In genomic region chr22:36352775-36353507, GRCh38 we compare ENCODE assay signal across 9 cellular contexts. TPM values are rescaled to one million over a fixed set of nuclear protein-coding genes. Genes with fewer than 3 reads are reported as not detected.
DNase-seq lines count a peak whose midpoint lies in the region; ATAC-seq and TF ChIP-seq lines count a peak whose summit lies in the region.
"Had no signal": no experiment of that assay in that cellular context is flagged by ENCODE, and none has a peak within 500 bp of the region (broad histone marks: within the 10 kb centered on the region; RNA-seq: fewer than 3 reads in every experiment).

No MANE protein-coding gene starts in this region.

- ATAC-seq in activated CD4-positive, CD25-positive, alpha-beta regulatory T cell treated with anti-CD3 and anti-CD28 coated beads, Interleukin-2, amount 50 U/mL, for 24 hours = peak; percentile 13 to 31
- ATAC-seq in body of pancreas (peak; percentile 88), lung (ENCODE audit: insufficient read depth, low FRiP score) (no peak)

- WGBS in body of pancreas, 2 donors = 17% methylated on average over 8 to 16 of the region's 16 CpGs
- WGBS in lung, 2 donors = 56 to 72% methylated on average over 16 of the region's 16 CpGs
- 41% methylated on average over 13 to 16 of the region's 16 CpGs for WGBS in testis, 2 donors

- TF ChIP-seq POLR2A in body of pancreas (IDR thresholded peaks at IDR 0.05) (peak in 2 of 3 donors; percentile 33 to 44), testis (IDR thresholded peaks at IDR 0.05) (no peak)

- intact Hi-C loops in body of pancreas (cut with DNase I) (no loop called here), testis (cut with DNase I; ENCODE audit: low total_unique reads) (no loop called here)

- H3K36me3 ChIP-seq in body of pancreas (replicated peaks in 1 of 2; ENCODE audit: insufficient read depth in 1 of 2, low read depth in 2 of 2) (peaks cover 0 to 2% of the 10 kb centered on the region in 2 donors), lung (ENCODE audit: control insufficient read depth in 2 of 2, insufficient read depth in 2 of 2, low read length in 2 of 2) (peaks cover 0 to 6% of the 10 kb centered on the region in 2 donors), testis (ENCODE audit: low read depth, missing control alignments) (no peaks in the 10 kb centered on the region)

- DNase-seq in activated CD4-positive, CD25-positive, alpha-beta regulatory T cell treated with anti-CD3 and anti-CD28 coated beads, Interleukin-2, amount 50 U/mL, for 72 hours = no peak
- DNase-seq in body of pancreas = peak; percentile 90 to 94 (median 94)
- DNase-seq in lung (ENCODE audit: low spot score) = no peak
- peak; percentile 76 for DNase-seq in testis
- no peak for DNase-seq in NCI-H1436 (lab: John Stamatoyannopoulos, UW)
- DNase-seq in nucleus accumbens (lab: John Stamatoyannopoulos, UW) = no peak
- DNase-seq in occipital lobe (lab: John Stamatoyannopoulos, UW) = no peak
- DNase-seq: NCI-H2107 had no signal

- TF ChIP-seq CTCF in body of pancreas (IDR thresholded peaks at IDR 0.05) = no peak
- no peak for TF ChIP-seq CTCF in lung (IDR thresholded peaks at IDR 0.05; ENCODE audit: control extremely low read depth, extremely low read depth)
- no peak for TF ChIP-seq CTCF in testis (IDR thresholded peaks at IDR 0.05)

- H3K27ac ChIP-seq in body of pancreas (peak overlapping the region; percentile 94 to 99 (median 96)), lung (ENCODE audit: low read depth in 1 of 2, low read length in 1 of 2) (peak overlapping the region; percentile 59 to 90), testis (peak overlapping the region; percentile 73 to 93)

- no peaks in the 10 kb centered on the region for H3K27me3 ChIP-seq in body of pancreas
- H3K27me3 ChIP-seq in lung (ENCODE audit: control insufficient read depth, insufficient read depth) = no peaks in the 10 kb centered on the region
- no peaks in the 10 kb centered on the region for H3K27me3 ChIP-seq in testis

- no peaks in the 10 kb centered on the region for H3K9me3 ChIP-seq in body of pancreas
- H3K9me3 ChIP-seq in lung (ENCODE audit: control insufficient read depth in 2 of 2, insufficient read depth in 1 of 2, low read length in 1 of 2) = peaks cover 0 to 2% of the 10 kb centered on the region in 2 donors
- H3K9me3 ChIP-seq in testis = no peaks in the 10 kb centered on the region

- no peak overlapping the region for H3K4me3 ChIP-seq in body of pancreas
- H3K4me3 ChIP-seq in lung = no peak overlapping the region
- H3K4me3 ChIP-seq in testis = no peak overlapping the region

- peaks cover 90% of the 10 kb centered on the region for H3K4me1 ChIP-seq in body of pancreas
- peaks cover 47 to 59% of the 10 kb centered on the region in 2 donors for H3K4me1 ChIP-seq in lung (ENCODE audit: control insufficient read depth in 2 of 2, insufficient read depth in 2 of 2, low read length in 2 of 2)
- peaks cover 62% of the 10 kb centered on the region for H3K4me1 ChIP-seq in testis

RNA-seq across cellular contexts. Expression of gene MYH9, which starts 34.8 kb away (rescaled TPM):
- total RNA-seq in body of pancreas = 100 to 1,000 TPM; 294 to 323 TPM
- total RNA-seq in lung = 100 to 1,000 TPM; 398 to 667 TPM
- 100 to 1,000 TPM; 184 to 266 TPM for polyA plus RNA-seq in lung
- 100 to 1,000 TPM; 141 to 146 TPM for total RNA-seq in testis
- 129 TPM for polyA plus RNA-seq in testis (ENCODE audit: insufficient read depth, low read depth, low replicate concordance)
- total RNA-seq in occipital lobe = 34.6 TPM

Comparison
In these comparisons a context has a peak if more than half of its experiments do, and no peak if none do; other contexts are left out.
1. DNase-seq: peak in body of pancreas (4 of 4) and testis (single experiment); none in activated CD4-positive, CD25-positive, alpha-beta regulatory T cell treated with anti-CD3 and anti-CD28 coated beads, Interleukin-2, amount 50 U/mL, for 72 hours (single experiment), lung (single experiment), NCI-H1436 (single experiment), nucleus accumbens (0 of 56) and occipital lobe (single experiment).
2. Peak in every context shown above with its lines, with median percentiles within 50 percentile points of each other: H3K27ac ChIP-seq.